Comparison of ENCODE assay signal across 1 cellular context in the genomic region with DNA sequence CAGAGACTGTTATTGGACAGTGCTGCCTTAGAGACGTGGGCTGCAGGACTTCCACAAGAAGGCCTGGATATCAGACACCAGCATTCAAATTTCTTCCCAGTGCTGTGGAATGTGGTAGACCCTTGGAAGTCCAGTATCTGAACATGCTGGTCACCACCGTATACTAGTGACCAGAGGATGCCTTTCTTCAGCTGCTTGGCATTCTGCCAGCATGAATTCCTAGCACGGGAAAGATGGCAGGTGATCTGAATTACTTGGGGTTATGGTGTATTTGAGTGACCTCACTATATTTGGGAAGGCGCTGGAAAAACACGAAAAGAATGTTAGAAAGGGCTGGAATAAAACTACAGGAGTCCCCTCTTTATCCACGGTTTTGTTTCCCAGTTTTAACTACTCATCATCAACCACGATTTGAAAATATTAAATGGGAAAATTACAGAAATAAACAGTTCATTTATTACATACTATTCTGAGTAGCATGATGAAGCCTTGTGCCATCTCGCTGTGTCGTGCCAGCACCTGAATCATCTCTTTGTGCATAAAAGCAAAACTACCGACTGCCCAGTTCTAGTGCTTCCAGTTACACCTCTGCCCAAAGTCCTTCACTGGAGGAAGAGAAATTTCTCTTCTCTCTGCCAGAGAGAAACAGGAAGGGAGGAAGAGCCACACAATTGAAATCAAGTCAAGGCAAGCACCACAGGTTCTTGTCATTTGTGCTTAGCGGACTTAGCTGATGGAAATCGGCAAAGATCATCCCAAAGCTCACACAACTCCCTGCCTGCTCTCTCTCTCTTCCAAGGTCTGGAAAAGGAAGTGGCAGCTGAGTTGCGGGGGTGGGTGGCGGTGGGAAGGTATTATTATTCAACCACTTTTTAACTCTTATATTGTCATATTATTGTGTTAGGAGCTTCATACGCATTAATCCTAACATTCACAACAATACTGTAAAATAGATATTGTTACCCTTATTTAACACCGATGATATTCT.
A peak's percentile ranks its signal among the peaks of the same experiment; 100 is the strongest.
TF ChIP-seq lines count a peak whose summit lies in the region.

No MANE protein-coding gene starts in this region.

TF ChIP-seq in H1, 55 proteins besides CTCF, POLR2A, EP300 and RAD21:
- peak; percentile 83; the same call in 1 of the 2 replicates for TF ChIP-seq EGR1 (IDR thresholded peaks at IDR 0.05; ENCODE audit: borderline replicate concordance, low read depth, low read length)
- TF ChIP-seq POLR2AphosphoS5 (IDR thresholded peaks at IDR 0.05; ENCODE audit: low read depth, low read length) = no peak
